In the genomic region with DNA sequence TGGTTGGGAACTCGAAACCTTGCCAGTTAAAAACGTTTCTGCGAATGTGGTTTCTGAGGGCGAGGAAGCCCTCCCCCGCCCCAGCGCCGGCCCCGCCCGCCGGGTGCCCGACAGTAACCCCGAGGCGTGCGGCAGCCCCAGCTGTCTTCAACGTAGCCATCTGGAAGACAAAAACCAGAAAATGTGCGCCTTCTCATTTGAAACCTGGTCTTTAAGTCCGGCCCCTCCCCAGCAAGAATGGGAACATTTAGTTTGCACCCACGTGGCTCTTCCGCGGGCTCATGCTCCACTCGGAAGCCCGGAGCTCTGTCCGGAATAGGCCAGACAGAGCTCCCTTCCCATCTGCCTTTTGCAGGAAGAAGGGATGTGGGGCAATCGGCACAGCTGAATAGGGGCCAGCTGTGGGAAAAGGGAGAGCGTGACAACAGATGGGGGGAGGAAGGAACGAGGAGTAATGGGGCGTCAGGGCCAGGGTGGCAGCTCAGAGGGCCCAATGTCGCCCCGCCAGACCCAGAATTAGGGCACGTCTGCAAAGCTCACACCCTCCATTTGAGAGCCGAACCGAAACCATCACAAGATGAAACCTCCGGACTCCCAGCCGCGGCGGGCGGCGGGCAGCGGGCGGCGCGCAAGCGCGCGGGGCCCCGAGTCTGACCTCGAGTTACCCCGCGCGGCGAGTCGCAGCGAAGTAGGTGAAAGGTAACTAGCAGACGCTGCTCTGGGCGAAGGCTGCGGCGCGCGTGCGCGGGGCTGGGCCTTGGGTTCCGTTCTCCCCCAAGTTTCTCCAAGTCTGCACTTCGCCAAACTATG, we compare ENCODE assay signal across 1 cellular context.
A peak's percentile ranks its signal among the peaks of the same experiment; 100 is the strongest.
TF ChIP-seq lines count a peak whose summit lies in the region.

No MANE protein-coding gene starts in this region.

TF ChIP-seq in GM12878, 131 proteins besides CTCF, POLR2A, EP300 and RAD21 (continued from another document):
- peak; percentile 26 for TF ChIP-seq SKIL (IDR thresholded peaks at IDR 0.05; ENCODE audit: low read depth, poor library complexity, severe bottlenecking)
- TF ChIP-seq PKNOX1 (IDR thresholded peaks at IDR 0.05): 0 out of 2 replicates have a peak, but pooled peaks have one; percentile 9
- peak; percentile 45 for TF ChIP-seq TBL1XR1 (IDR thresholded peaks at IDR 0.05; ENCODE audit: low read depth, low read length)
- TF ChIP-seq TCF3 (IDR thresholded peaks at IDR 0.05; ENCODE audit: borderline replicate concordance, insufficient read depth, low read depth, low read length): peak; percentile 83
- TF ChIP-seq MXI1 (IDR thresholded peaks at IDR 0.05; ENCODE audit: low read depth, low read length): 0 out of 2 replicates have a peak, but pooled peaks have one; percentile 19
- TF ChIP-seq NRF1 (conservative IDR thresholded peaks at IDR 0.05; ENCODE audit: low read depth, low read length): peak; percentile 59
- TF ChIP-seq NFIC (IDR thresholded peaks at IDR 0.05; ENCODE audit: low read depth, low read length): no peak
- no peak for TF ChIP-seq KAT2A (conservative IDR thresholded peaks at IDR 0.05; ENCODE audit: control insufficient read depth, low read depth, low read length)
- peak; percentile 88 for TF ChIP-seq RUNX3 (IDR thresholded peaks at IDR 0.05; ENCODE audit: low read length)
- no peak for TF ChIP-seq HCFC1 (IDR thresholded peaks at IDR 0.05; ENCODE audit: low read length)
- peak; percentile 89 for TF ChIP-seq YY1 (IDR thresholded peaks at IDR 0.05; ENCODE audit: low read depth, low read length)
- TF ChIP-seq BHLHE40 (IDR thresholded peaks at IDR 0.05; ENCODE audit: borderline replicate concordance in 1 of 2, low read depth in 2 of 2, low read length in 1 of 2): peak; percentile 76 to 79; a peak in 2 of 4 replicates
- peak; percentile 11; the same call in 1 of the 2 replicates for TF ChIP-seq DPF2 (IDR thresholded peaks at IDR 0.05)
- TF ChIP-seq, protein P1, sequence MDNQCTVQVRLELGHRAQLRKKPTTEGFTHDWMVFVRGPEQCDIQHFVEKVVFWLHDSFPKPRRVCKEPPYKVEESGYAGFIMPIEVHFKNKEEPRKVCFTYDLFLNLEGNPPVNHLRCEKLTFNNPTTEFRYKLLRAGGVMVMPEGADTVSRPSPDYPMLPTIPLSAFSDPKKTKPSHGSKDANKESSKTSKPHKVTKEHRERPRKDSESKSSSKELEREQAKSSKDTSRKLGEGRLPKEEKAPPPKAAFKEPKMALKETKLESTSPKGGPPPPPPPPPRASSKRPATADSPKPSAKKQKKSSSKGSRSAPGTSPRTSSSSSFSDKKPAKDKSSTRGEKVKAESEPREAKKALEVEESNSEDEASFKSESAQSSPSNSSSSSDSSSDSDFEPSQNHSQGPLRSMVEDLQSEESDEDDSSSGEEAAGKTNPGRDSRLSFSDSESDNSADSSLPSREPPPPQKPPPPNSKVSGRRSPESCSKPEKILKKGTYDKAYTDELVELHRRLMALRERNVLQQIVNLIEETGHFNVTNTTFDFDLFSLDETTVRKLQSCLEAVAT (IDR thresholded peaks at IDR 0.05): 0 out of 2 replicates have a peak, but pooled peaks have one; percentile 26
- peak; percentile 71 for TF ChIP-seq CBFB (IDR thresholded peaks at IDR 0.05; ENCODE audit: low read depth)
- TF ChIP-seq EED (IDR thresholded peaks at IDR 0.05; ENCODE audit: low read depth): 0 out of 2 replicates have a peak, but pooled peaks have one; percentile 18
- TF ChIP-seq, protein P2, sequence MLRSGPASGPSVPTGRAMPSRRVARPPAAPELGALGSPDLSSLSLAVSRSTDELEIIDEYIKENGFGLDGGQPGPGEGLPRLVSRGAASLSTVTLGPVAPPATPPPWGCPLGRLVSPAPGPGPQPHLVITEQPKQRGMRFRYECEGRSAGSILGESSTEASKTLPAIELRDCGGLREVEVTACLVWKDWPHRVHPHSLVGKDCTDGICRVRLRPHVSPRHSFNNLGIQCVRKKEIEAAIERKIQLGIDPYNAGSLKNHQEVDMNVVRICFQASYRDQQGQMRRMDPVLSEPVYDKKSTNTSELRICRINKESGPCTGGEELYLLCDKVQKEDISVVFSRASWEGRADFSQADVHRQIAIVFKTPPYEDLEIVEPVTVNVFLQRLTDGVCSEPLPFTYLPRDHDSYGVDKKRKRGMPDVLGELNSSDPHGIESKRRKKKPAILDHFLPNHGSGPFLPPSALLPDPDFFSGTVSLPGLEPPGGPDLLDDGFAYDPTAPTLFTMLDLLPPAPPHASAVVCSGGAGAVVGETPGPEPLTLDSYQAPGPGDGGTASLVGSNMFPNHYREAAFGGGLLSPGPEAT (IDR thresholded peaks at IDR 0.05; ENCODE audit: low read depth): peak; percentile 30; the same call in 1 of the 2 replicates
- TF ChIP-seq TCF12 (IDR thresholded peaks at IDR 0.05; ENCODE audit: low read depth, low read length): peak; percentile 88
- 0 out of 2 replicates have a peak, but pooled peaks have one; percentile 19 for TF ChIP-seq IKZF1 (conservative IDR thresholded peaks at IDR 0.05)
